In genomic region chr14:102370305-102370809, GRCh38 we compare ENCODE assay signal across 14 cellular contexts. TPM values are rescaled to one million over a fixed set of nuclear protein-coding genes. Genes with fewer than 3 reads are reported as not detected.
DNase-seq lines count a peak whose midpoint lies in the region; ATAC-seq and TF ChIP-seq lines count a peak whose summit lies in the region.
"Had no signal": no experiment of that assay in that cellular context is flagged by ENCODE, and none has a peak within 500 bp of the region (broad histone marks: within the 10 kb centered on the region; RNA-seq: fewer than 3 reads in every experiment).

No MANE protein-coding gene starts in this region.

- no peaks in the 10 kb centered on the region for H3F3A ChIP-seq in GM23338 (replicated peaks; ENCODE audit: low read depth)

- H3K27ac Mint-ChIP-seq in GM23338, result peak overlapping the region; percentile 7; the same call in 1 of the 2 replicates

- peaks cover 8% of the 10 kb centered on the region; the same call in 1 of the 2 replicates for H4K20me1 ChIP-seq in GM23338 (replicated peaks; ENCODE audit: insufficient read depth)

- intact Hi-C loops in mucosa of descending colon (cut with DNase I, micrococcal nuclease), result no loop called here

- DNase-seq in GM23338 (ENCODE audit: low spot score) (no peak), OCI-M1 (lab: John Stamatoyannopoulos, UW) (peak; percentile 66), epithelial cell of esophagus (ENCODE audit: low read depth) (peak; percentile 26), mucosa of descending colon (no peak), NCI-H187 treated with DMSO at 0.1 percent for 48 hours (lab: John Stamatoyannopoulos, UW) (no peak), GM13976 (ENCODE audit: low spot score) (no peak), 8988T (no peak)
- DNase-seq: activated naive CD4-positive, alpha-beta T cell treated with Interleukin-2 at 50 U/mL for 16 hours; Caco-2; effector CD4-positive, alpha-beta T cell; NCI-H1417 treated with DMSO at 0.1 percent for 48 hours; PC-3 had no signal

- H3K27ac ChIP-seq in GM23338 (ENCODE audit: low read depth), result 0 out of 2 replicates have a peak overlapping the region, but pooled peaks have one; percentile 26

- H3K27me3 Mint-ChIP-seq in GM23338 (ENCODE audit: insufficient read depth, low read depth, poor library complexity), result peaks cover 4% of the 10 kb centered on the region

- H3K4me3 ChIP-seq in GM23338, result no peak overlapping the region
- no peak overlapping the region for H3K4me3 ChIP-seq in epithelial cell of esophagus (ENCODE audit: low read length)
- no peak overlapping the region for H3K4me3 ChIP-seq in mucosa of descending colon

- H2AFZ ChIP-seq in GM23338, result no peak overlapping the region

- peaks cover 5% of the 10 kb centered on the region; the same call in 2 of the 3 replicates for H3K4me1 Mint-ChIP-seq in GM23338

- ATAC-seq in GM23338, result no peak
- ATAC-seq in mucosa of descending colon, result peak; percentile 57
- no peak for ATAC-seq in GM21367 (IDR thresholded peaks at IDR 0.05; ENCODE audit: unreplicated experiment)
- ATAC-seq: PC-3 had no signal

- TF ChIP-seq CTCF in GM23338 (conservative IDR thresholded peaks at IDR 0.05; ENCODE audit: low read depth in 2 of 2), result no peak
- TF ChIP-seq CTCF in epithelial cell of esophagus (IDR thresholded peaks at IDR 0.05; ENCODE audit: insufficient read depth, low read depth, low read length, missing control alignments), result no peak
- TF ChIP-seq CTCF in mucosa of descending colon (IDR thresholded peaks at IDR 0.05), result no peak
- TF ChIP-seq CTCF in GM13976 (IDR thresholded peaks at IDR 0.05; ENCODE audit: borderline replicate concordance, control extremely low read depth, extremely low read depth, insufficient read depth, missing control alignments), result no peak

- in situ Hi-C loops in GM13976 (cut with MboI; ENCODE audit: low sequenced_read_pairs, unreplicated experiment), result no loop called here

- no peaks in the 10 kb centered on the region for H3K9me2 ChIP-seq in GM23338 (ENCODE audit: insufficient read depth)

- peaks cover 35% of the 10 kb centered on the region for H3K79me2 ChIP-seq in GM23338 (replicated peaks; ENCODE audit: insufficient read depth)

- H3K36me3 Mint-ChIP-seq in GM23338 (ENCODE audit: low read depth), result no peaks in the 10 kb centered on the region

- H3K9me3 Mint-ChIP-seq in GM23338, result no peaks in the 10 kb centered on the region
- H3K9me3 Mint-ChIP-seq: neural crest cell had no signal

- no peak overlapping the region; the same call in 2 of the 3 replicates for H3K4me3 Mint-ChIP-seq in GM23338
- H3K4me3 Mint-ChIP-seq: neural crest cell had no signal

- no peaks in the 10 kb centered on the region for H3K9me3 ChIP-seq in mucosa of descending colon
- H3K9me3 ChIP-seq: Caco-2 had no signal

- H3K4me1 ChIP-seq in GM23338 (ENCODE audit: insufficient read depth), result no peaks in the 10 kb centered on the region
- H3K4me1 ChIP-seq in mucosa of descending colon (ENCODE audit: low read depth), result no peaks in the 10 kb centered on the region
- H3K4me1 ChIP-seq: Caco-2 had no signal

- H3K36me3 ChIP-seq in GM23338 (ENCODE audit: insufficient read depth) (no peaks in the 10 kb centered on the region), mucosa of descending colon (ENCODE audit: low read depth) (no peaks in the 10 kb centered on the region)

- no peaks in the 10 kb centered on the region for H3K27me3 ChIP-seq in GM23338 (ENCODE audit: insufficient read depth)

- H3K4me2 ChIP-seq in GM23338, result no peak overlapping the region

TF ChIP-seq in GM23338, 12 proteins besides CTCF, POLR2A, EP300 and RAD21 (continues in another document):
- TF ChIP-seq ZNF331 (CRISPR knock-in tag; IDR thresholded peaks at IDR 0.05; ENCODE audit: low read depth) (no peak), EZH2phosphoT487 (IDR thresholded peaks at IDR 0.05; ENCODE audit: unreplicated experiment) (no peak), POLR2AphosphoS5 (IDR thresholded peaks at IDR 0.05; ENCODE audit: low read depth) (no peak), NANOG (IDR thresholded peaks at IDR 0.05; ENCODE audit: borderline replicate concordance) (no peak), ZNF114 (CRISPR knock-in tag; IDR thresholded peaks at IDR 0.05) (no peak), JUNB (IDR thresholded peaks at IDR 0.05; ENCODE audit: unreplicated experiment) (no peak), CREB1 (CRISPR knock-in tag; IDR thresholded peaks at IDR 0.05; ENCODE audit: low read depth) (no peak)
- TF ChIP-seq, protein P1, sequence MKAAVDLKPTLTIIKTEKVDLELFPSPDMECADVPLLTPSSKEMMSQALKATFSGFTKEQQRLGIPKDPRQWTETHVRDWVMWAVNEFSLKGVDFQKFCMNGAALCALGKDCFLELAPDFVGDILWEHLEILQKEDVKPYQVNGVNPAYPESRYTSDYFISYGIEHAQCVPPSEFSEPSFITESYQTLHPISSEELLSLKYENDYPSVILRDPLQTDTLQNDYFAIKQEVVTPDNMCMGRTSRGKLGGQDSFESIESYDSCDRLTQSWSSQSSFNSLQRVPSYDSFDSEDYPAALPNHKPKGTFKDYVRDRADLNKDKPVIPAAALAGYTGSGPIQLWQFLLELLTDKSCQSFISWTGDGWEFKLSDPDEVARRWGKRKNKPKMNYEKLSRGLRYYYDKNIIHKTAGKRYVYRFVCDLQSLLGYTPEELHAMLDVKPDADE (IDR thresholded peaks at IDR 0.05), result no peak
- TF ChIP-seq, protein P2, sequence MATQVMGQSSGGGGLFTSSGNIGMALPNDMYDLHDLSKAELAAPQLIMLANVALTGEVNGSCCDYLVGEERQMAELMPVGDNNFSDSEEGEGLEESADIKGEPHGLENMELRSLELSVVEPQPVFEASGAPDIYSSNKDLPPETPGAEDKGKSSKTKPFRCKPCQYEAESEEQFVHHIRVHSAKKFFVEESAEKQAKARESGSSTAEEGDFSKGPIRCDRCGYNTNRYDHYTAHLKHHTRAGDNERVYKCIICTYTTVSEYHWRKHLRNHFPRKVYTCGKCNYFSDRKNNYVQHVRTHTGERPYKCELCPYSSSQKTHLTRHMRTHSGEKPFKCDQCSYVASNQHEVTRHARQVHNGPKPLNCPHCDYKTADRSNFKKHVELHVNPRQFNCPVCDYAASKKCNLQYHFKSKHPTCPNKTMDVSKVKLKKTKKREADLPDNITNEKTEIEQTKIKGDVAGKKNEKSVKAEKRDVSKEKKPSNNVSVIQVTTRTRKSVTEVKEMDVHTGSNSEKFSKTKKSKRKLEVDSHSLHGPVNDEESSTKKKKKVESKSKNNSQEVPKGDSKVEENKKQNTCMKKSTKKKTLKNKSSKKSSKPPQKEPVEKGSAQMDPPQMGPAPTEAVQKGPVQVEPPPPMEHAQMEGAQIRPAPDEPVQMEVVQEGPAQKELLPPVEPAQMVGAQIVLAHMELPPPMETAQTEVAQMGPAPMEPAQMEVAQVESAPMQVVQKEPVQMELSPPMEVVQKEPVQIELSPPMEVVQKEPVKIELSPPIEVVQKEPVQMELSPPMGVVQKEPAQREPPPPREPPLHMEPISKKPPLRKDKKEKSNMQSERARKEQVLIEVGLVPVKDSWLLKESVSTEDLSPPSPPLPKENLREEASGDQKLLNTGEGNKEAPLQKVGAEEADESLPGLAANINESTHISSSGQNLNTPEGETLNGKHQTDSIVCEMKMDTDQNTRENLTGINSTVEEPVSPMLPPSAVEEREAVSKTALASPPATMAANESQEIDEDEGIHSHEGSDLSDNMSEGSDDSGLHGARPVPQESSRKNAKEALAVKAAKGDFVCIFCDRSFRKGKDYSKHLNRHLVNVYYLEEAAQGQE (IDR thresholded peaks at IDR 0.05; ENCODE audit: unreplicated experiment), result no peak

RNA-seq across cellular contexts. Expression of gene TECPR2, which starts 7.6 kb away (rescaled TPM):
- 16.9 and 20.5 TPM in 2 replicates for total RNA-seq in GM23338 (2014; rRNA removed; shearing (Covaris generic))
- 4.8 and 5.2 TPM in 2 replicates for polyA plus RNA-seq in GM23338 (2016; fragmentation: Nextera tagmentation; extraction: Ambion mirVana)
- total RNA-seq in mucosa of descending colon, result 10 to 100 TPM; 11.2 to 33.5 (median 21.2) TPM

RNA-seq across cellular contexts. Expression of gene CINP, which starts 7.7 kb away (rescaled TPM):
- 54.0 and 65.4 TPM in 2 replicates for total RNA-seq in GM23338 (2014; rRNA removed; shearing (Covaris generic))
- 63.1 and 64.9 TPM in 2 replicates for polyA plus RNA-seq in GM23338 (2016; fragmentation: Nextera tagmentation; extraction: Ambion mirVana)
- 10 to 100 TPM; 23.3 to 31.0 (median 26.7) TPM for total RNA-seq in mucosa of descending colon

RNA-seq across cellular contexts. Expression of gene ZNF839, which starts 50.8 kb away (rescaled TPM):
- 8.0 and 10.0 TPM in 2 replicates for total RNA-seq in GM23338 (2014; rRNA removed; shearing (Covaris generic))
- 6.0 and 7.9 TPM in 2 replicates for polyA plus RNA-seq in GM23338 (2016; fragmentation: Nextera tagmentation; extraction: Ambion mirVana)
- total RNA-seq in mucosa of descending colon, result 10 to 100 TPM in 1 of 3 donors, 1 to 10 TPM in 2; 9.5 to 12.4 (median 9.7) TPM

Comparison
In these comparisons a context has a peak if more than half of its experiments do, and no peak if none do; other contexts are left out.
1. DNase-seq: peak in OCI-M1 (single experiment) and epithelial cell of esophagus (single experiment); none in GM23338 (single experiment), mucosa of descending colon (0 of 3), NCI-H187 treated with DMSO at 0.1 percent for 48 hours (single experiment), GM13976 (single experiment) and 8988T (single experiment).